7 cellular contexts compared by ENCODE assay signal in genomic region chr4:143990717-143991116, GRCh38. TPM values are rescaled to one million over a fixed set of nuclear protein-coding genes. Genes with fewer than 3 reads are reported as not detected.
"Had no signal": no experiment of that assay in that cellular context is flagged by ENCODE, and none has a peak within 500 bp of the region (broad histone marks: within the 10 kb centered on the region; RNA-seq: fewer than 3 reads in every experiment).

No MANE protein-coding gene starts in this region.

RNA-seq across cellular contexts. Expression of gene GYPB, which starts 28.5 kb away (rescaled TPM):
- total RNA-seq: GM23248, GM23338, H1, H4, H7, H9, HFFc6 had no signal
